Comparison of ENCODE assay signal across 21 cellular contexts in genomic region chr5:137283801-137284200, GRCh38.
DNase-seq lines count a peak whose midpoint lies in the region; ATAC-seq lines count a peak whose summit lies in the region.
"Had no signal": no experiment of that assay in that cellular context is flagged by ENCODE, and none has a peak within 500 bp of the region (broad histone marks: within the 10 kb centered on the region; RNA-seq: fewer than 3 reads in every experiment).

No MANE protein-coding gene starts in this region.

- no peak overlapping the region for H3K27ac ChIP-seq in caudate nucleus (ENCODE audit: low read depth, low read length)
- H3K27ac ChIP-seq: HL-60, KMS-11, SJSA1 had no signal

- ATAC-seq in HG02840 (IDR thresholded peaks at IDR 0.05; ENCODE audit: low FRiP score, unreplicated experiment): no peak
- ATAC-seq: HCT116 had no signal

- DNase-seq in NCI-H510A treated with DMSO at 0.1 percent for 48 hours (lab: John Stamatoyannopoulos, UW): peak; percentile 34
- DNase-seq in NCI-H510A (lab: John Stamatoyannopoulos, UW): no peak
- peak; percentile 38 for DNase-seq in NCI-H2029 treated with DMSO at 0.1 percent for 48 hours (lab: John Stamatoyannopoulos, UW)
- peak; percentile 48 for DNase-seq in NCI-H69 (lab: John Stamatoyannopoulos, UW)
- no peak for DNase-seq in caudate nucleus (lab: John Stamatoyannopoulos, UW)
- no peak for DNase-seq in NCI-H187 (lab: John Stamatoyannopoulos, UW)
- DNase-seq: CD8-positive, alpha-beta memory T cell; DMS 273 treated with DMSO at 0.1 percent for 48 hours; NCI-H1092; NCI-H1417 treated with DMSO at 0.1 percent for 48 hours; NCI-H1930; NCI-H524; NCI-H82; Right ventricle myocardium superior; RPMI8226; T-helper 2 cell had no signal

Comparison
In these comparisons a context has a peak if more than half of its experiments do, and no peak if none do; other contexts are left out.
1. DNase-seq: peak in NCI-H510A treated with DMSO at 0.1 percent for 48 hours (single experiment), NCI-H2029 treated with DMSO at 0.1 percent for 48 hours (single experiment) and NCI-H69 (single experiment); none in NCI-H510A (single experiment), caudate nucleus (0 of 61) and NCI-H187 (0 of 2).